In the genomic region with DNA sequence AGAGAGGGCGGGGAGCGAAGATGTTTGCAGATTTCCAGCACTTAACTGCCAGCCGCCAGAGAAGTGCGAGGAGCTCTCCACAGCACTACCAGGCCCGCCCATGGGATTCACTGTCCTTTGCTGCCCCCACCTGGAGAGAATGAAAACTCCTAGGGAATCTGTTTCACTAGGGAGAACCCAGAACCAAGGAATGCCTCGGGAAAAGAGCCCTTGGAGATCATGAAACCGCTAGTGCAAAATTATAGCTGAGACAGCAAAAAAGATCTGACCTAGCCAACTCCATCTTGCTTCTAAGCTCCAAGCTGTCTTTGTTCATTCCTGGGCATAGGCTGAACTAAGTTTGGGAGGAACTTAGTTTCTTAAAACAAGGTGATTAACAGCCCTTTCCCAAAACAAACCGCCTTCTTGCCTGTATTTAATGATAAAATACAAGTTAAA, we compare ENCODE assay signal across 8 cellular contexts.
A peak's percentile ranks its signal among the peaks of the same experiment; 100 is the strongest.
DNase-seq lines count a peak whose midpoint lies in the region; ATAC-seq and TF ChIP-seq lines count a peak whose summit lies in the region.

No MANE protein-coding gene starts in this region.

- TF ChIP-seq POLR2A in adrenal gland (IDR thresholded peaks at IDR 0.05), result no peak

- peak; percentile 78 for TF ChIP-seq CTCF in AG04449 (IDR thresholded peaks at IDR 0.05; ENCODE audit: insufficient read depth, low read length, missing control alignments)
- TF ChIP-seq CTCF in adrenal gland (IDR thresholded peaks at IDR 0.05), result peak; percentile 62 to 83 (median 72)

- H3K27me3 ChIP-seq in adrenal gland, result no peaks in the 10 kb centered on the region

- peak overlapping the region; percentile 34 for H3K27ac Mint-ChIP-seq in T-helper 1 cell treated with Interleukin-12 subunit alpha and Interleukin-12 subunit beta and Interleukin-4 antibody, amounts not matched to agents 30 μg/mL and 1 μg/mL, for 36 hours

- no peak overlapping the region for H3K27ac ChIP-seq in adrenal gland

- POLR2A ChIA-PET in AG04449 (lab: Yijun Ruan, JAX), result interaction anchor here (1.2 kb wide), 1 partner anchor 758 kb away, joined by 3 read pairs; the partner anchor contains the start of gene MINDY2

- H3K4me3 ChIP-seq in AG04449 (ENCODE audit: low read depth, low read length) (no peak overlapping the region), adrenal gland (no peak overlapping the region)

- ATAC-seq in GM21423 (IDR thresholded peaks at IDR 0.05; ENCODE audit: unreplicated experiment) (peak; percentile 64), left cardiac atrium (peak; percentile 94 to 96), GM21367 (IDR thresholded peaks at IDR 0.05; ENCODE audit: unreplicated experiment) (no peak)

- no peaks in the 10 kb centered on the region for H3K9me3 ChIP-seq in adrenal gland (replicated peaks in 1 of 3)

- intact Hi-C loops in adrenal gland (cut with DNase I) (no loop called here), left cardiac atrium (cut with DNase I) (no loop called here)

- no peaks in the 10 kb centered on the region for H3K36me3 Mint-ChIP-seq in T-helper 1 cell treated with Interleukin-12 subunit alpha and Interleukin-12 subunit beta and Interleukin-4 antibody, amounts not matched to agents 30 μg/mL and 1 μg/mL, for 36 hours (ENCODE audit: low read depth)

- peak; percentile 33 for DNase-seq in AG04449 (ENCODE audit: low read depth, low spot score)
- DNase-seq in NCI-H187 (lab: John Stamatoyannopoulos, UW), result peak; percentile 77 to 80
- peak; percentile 85 to 93 (median 87) for DNase-seq in adrenal gland
- peak; percentile 74 for DNase-seq in left cardiac atrium
- DNase-seq in putamen (ENCODE audit: low spot score), result peak; percentile 83

- H3K9me3 Mint-ChIP-seq in T-helper 1 cell treated with Interleukin-12 subunit alpha and Interleukin-12 subunit beta and Interleukin-4 antibody, amounts not matched to agents 30 μg/mL and 1 μg/mL, for 36 hours, result no peaks in the 10 kb centered on the region

- no peaks in the 10 kb centered on the region for H3K36me3 ChIP-seq in adrenal gland (replicated peaks in 1 of 2)

- CTCF ChIA-PET in AG04449 (lab: Yijun Ruan, JAX), result interaction anchor here (0.6 to 7.1 kb wide), 61 partner anchors 8 to 1657 kb away, joined by 3 to 141 read pairs (median 5); partner anchors contain the start of genes GCNT3 and RNF111

- peaks cover 26% of the 10 kb centered on the region for H3K27me3 Mint-ChIP-seq in T-helper 1 cell treated with Interleukin-12 subunit alpha and Interleukin-12 subunit beta and Interleukin-4 antibody, amounts not matched to agents 30 μg/mL and 1 μg/mL, for 36 hours (ENCODE audit: low read depth)

- H3K4me1 ChIP-seq in adrenal gland (replicated peaks in 1 of 2), result no peaks in the 10 kb centered on the region

- 9 to 15% (median 13%) methylated on average over 8 of the region's 8 CpGs for WGBS in adrenal gland, 4 donors

- no peak overlapping the region for H3K4me3 Mint-ChIP-seq in T-helper 1 cell treated with Interleukin-12 subunit alpha and Interleukin-12 subunit beta and Interleukin-4 antibody, amounts not matched to agents 30 μg/mL and 1 μg/mL, for 36 hours

- peaks cover 13% of the 10 kb centered on the region for H3K4me1 Mint-ChIP-seq in T-helper 1 cell treated with Interleukin-12 subunit alpha and Interleukin-12 subunit beta and Interleukin-4 antibody, amounts not matched to agents 30 μg/mL and 1 μg/mL, for 36 hours (ENCODE audit: low read depth)

Comparison
In these comparisons a context has a peak if more than half of its experiments do, and no peak if none do; other contexts are left out.
1. DNase-seq: peak in every context shown above with its lines; median percentile 87 in adrenal gland; 83 in putamen; 78 in NCI-H187; 74 in left cardiac atrium; 33 in AG04449.